8 cellular contexts compared by ENCODE assay signal in genomic region chr11:20864628-20865027, GRCh38.
"Had no signal": no experiment of that assay in that cellular context is flagged by ENCODE, and none has a peak within 500 bp of the region (broad histone marks: within the 10 kb centered on the region; RNA-seq: fewer than 3 reads in every experiment).

No MANE protein-coding gene starts in this region.

- H3K27me3 Mint-ChIP-seq: IgD-negative memory B cell had no signal

- ATAC-seq: HepG2, K562 had no signal

- H3K27ac ChIP-seq: HL-60 had no signal

- DNase-seq: IMR-90, KBM-7, KG1 had no signal

- H3K27ac Mint-ChIP-seq: IgD-negative memory B cell had no signal

- H3K36me3 Mint-ChIP-seq: IgD-negative memory B cell had no signal

- H3K4me3 Mint-ChIP-seq: IgD-negative memory B cell had no signal

- H3K4me1 Mint-ChIP-seq: IgD-negative memory B cell had no signal

- H3K4me3 ChIP-seq: K562 had no signal

- FAIRE-seq: HepG2, HTR-8/SVneo, K562 had no signal
